Comparison of ENCODE assay signal across 8 cellular contexts in genomic region chr9:136901516-136902258, GRCh38. TPM values are rescaled to one million over a fixed set of nuclear protein-coding genes. Genes with fewer than 3 reads are reported as not detected.
DNase-seq lines count a peak whose midpoint lies in the region; ATAC-seq and TF ChIP-seq lines count a peak whose summit lies in the region.

No MANE protein-coding gene starts in this region.

- peak overlapping the region; percentile 88 for H3K9ac ChIP-seq in PC-3 (ENCODE audit: low read length)

- peak overlapping the region; percentile 91 to 99 (median 97) for H3K27ac Mint-ChIP-seq in CD8-positive, alpha-beta memory T cell

- H3K27me3 ChIP-seq in CD8-positive, alpha-beta memory T cell (ENCODE audit: insufficient read depth, low read length, poor library complexity, severe bottlenecking): no peaks in the 10 kb centered on the region
- no peaks in the 10 kb centered on the region for H3K27me3 ChIP-seq in PC-3 (ENCODE audit: low read length)
- H3K27me3 ChIP-seq in dorsolateral prefrontal cortex: no peaks in the 10 kb centered on the region

- peaks cover 32 to 56% (median 38%) of the 10 kb centered on the region in 3 donors for H3K4me1 Mint-ChIP-seq in CD8-positive, alpha-beta memory T cell

- peaks cover 34% of the 10 kb centered on the region for H3K4me1 ChIP-seq in CD8-positive, alpha-beta memory T cell (ENCODE audit: insufficient read depth, low read length)
- H3K4me1 ChIP-seq in PC-3 (ENCODE audit: insufficient read depth, low read length): peaks cover 31% of the 10 kb centered on the region

- peak overlapping the region; percentile 56 for H3K4me2 ChIP-seq in PC-3 (ENCODE audit: low read length)

- no peaks in the 10 kb centered on the region for H4K20me1 ChIP-seq in PC-3 (ENCODE audit: low read length)

- peak overlapping the region; percentile 77 for H3K27ac ChIP-seq in CD8-positive, alpha-beta memory T cell (ENCODE audit: low read depth, low read length)
- peak overlapping the region; percentile 99 for H3K27ac ChIP-seq in PC-3 (ENCODE audit: low read length)
- H3K27ac ChIP-seq in dorsolateral prefrontal cortex: peak overlapping the region in 26 of 59 donors; percentile 1 to 70 (median 45)

- no peak for TF ChIP-seq CTCF in PC-3 (conservative IDR thresholded peaks at IDR 0.05; ENCODE audit: low read depth, low read length)
- no peak for TF ChIP-seq CTCF in dorsolateral prefrontal cortex (IDR thresholded peaks at IDR 0.05 in 54 of 56, conservative IDR thresholded peaks at IDR 0.05 in 2 of 56; ENCODE audit: low read depth in 1 of 56, partially characterized antibody in 56 of 56)

- no peaks in the 10 kb centered on the region for H3K9me2 ChIP-seq in PC-3 (replicated peaks; ENCODE audit: low read length)

- no peaks in the 10 kb centered on the region for H3K27me3 Mint-ChIP-seq in CD8-positive, alpha-beta memory T cell

- H3K36me3 Mint-ChIP-seq in CD8-positive, alpha-beta memory T cell: peaks cover 0 to 46% (median 2%) of the 10 kb centered on the region in 3 donors

- intact Hi-C loops in PC-3 (cut with micrococcal nuclease): loop anchor here (2.0 to 5.0 kb wide), 2 partner anchors 15 to 126 kb away; partner anchors contain the start of genes ABCA2 and TRAF2
- intact Hi-C loops in dorsolateral prefrontal cortex (cut with DNase I): no loop called here

- peak overlapping the region; percentile 50; the same call in 1 of the 2 replicates for H2AFZ ChIP-seq in PC-3 (ENCODE audit: low read length)

- peak overlapping the region; percentile 39 to 88 (median 75) for H3K4me3 Mint-ChIP-seq in CD8-positive, alpha-beta memory T cell

- no peaks in the 10 kb centered on the region for H3K9me3 Mint-ChIP-seq in CD8-positive, alpha-beta memory T cell

- DNase-seq in CD8-positive, alpha-beta memory T cell: peak; percentile 33 to 79 (median 49)
- DNase-seq in PC-3: peak; percentile 78
- DNase-seq in activated gamma-delta T cell treated with anti-CD3 and anti-CD28 coated beads, Interleukin-2, amount 50 U/mL, for 16 hours (ENCODE audit: low read depth): peak; percentile 64
- peak; percentile 62 for DNase-seq in hepatic stellate cell (ENCODE audit: low spot score)
- peak; percentile 61 to 82 for DNase-seq in stimulated activated CD4-positive, alpha-beta T cell treated with anti-CD3 and anti-CD28 coated beads, Interleukin-4, amount 100 ng/mL, for 48 hours (ENCODE audit: low read depth in 2 of 2)
- no peak for DNase-seq in NCI-H446 treated with DMSO at 0.1 percent for 48 hours (lab: John Stamatoyannopoulos, UW)
- DNase-seq in dorsolateral prefrontal cortex: no peak

- peaks cover 16% of the 10 kb centered on the region for H3K36me3 ChIP-seq in CD8-positive, alpha-beta memory T cell (ENCODE audit: insufficient read depth, low read length)
- peaks cover 5% of the 10 kb centered on the region; the same call in 1 of the 2 replicates for H3K36me3 ChIP-seq in PC-3 (ENCODE audit: low read depth, low read length)

- H3K4me3 ChIP-seq in CD8-positive, alpha-beta memory T cell (ENCODE audit: low read length): peak overlapping the region; percentile 59
- peak overlapping the region; percentile 7; the same call in 1 of the 2 replicates for H3K4me3 ChIP-seq in PC-3 (ENCODE audit: low read length)
- peak overlapping the region in 1 of 59 donors; percentile 4 for H3K4me3 ChIP-seq in dorsolateral prefrontal cortex

- BruUV-seq in PC-3 (replicated peaks; lab: Mats Ljungman, UMichigan): TSS peak; percentile 56

- H3F3A ChIP-seq in PC-3 (ENCODE audit: low read length, unreplicated experiment): peaks cover 4% of the 10 kb centered on the region

- POLR2A ChIA-PET in CD8-positive, alpha-beta memory T cell (lab: Charles Lee): interaction anchor here (0.5 to 1.5 kb wide), 4 partner anchors 15 to 43 kb away, joined by 3 to 10 read pairs (median 4); partner anchors contain the start of genes FBXW5 and TRAF2
- POLR2A ChIA-PET in PC-3 (lab: Charles Lee; ENCODE audit: unreplicated experiment): interaction anchor here (0.6 to 1.3 kb wide), 3 partner anchors 16 to 145 kb away, joined by 3 to 4 read pairs (median 4); partner anchors contain the start of gene TRAF2

- no peaks in the 10 kb centered on the region for H3K9me3 ChIP-seq in CD8-positive, alpha-beta memory T cell (ENCODE audit: low read length)
- no peaks in the 10 kb centered on the region for H3K9me3 ChIP-seq in PC-3 (ENCODE audit: low read length)

- CTCF ChIA-PET in CD8-positive, alpha-beta memory T cell (lab: Charles Lee): interaction anchor here (0.6 to 1.9 kb wide), 6 partner anchors 10 to 133 kb away, joined by 3 to 6 read pairs (median 4); partner anchors contain the start of genes AJM1 and TRAF2
- CTCF ChIA-PET in PC-3 (lab: Charles Lee): interaction anchor here (0.6 to 1.2 kb wide), 4 partner anchors 59 to 812 kb away, joined by 3 to 6 read pairs (median 4); partner anchors contain the start of gene AJM1

- ATAC-seq in GM21786 (IDR thresholded peaks at IDR 0.05; ENCODE audit: unreplicated experiment) (peak; percentile 58), PC-3 (peak; percentile 73)

- H3K79me2 ChIP-seq in PC-3 (ENCODE audit: low read length): peaks cover 6% of the 10 kb centered on the region; the same call in 1 of the 2 replicates

RNA-seq across cellular contexts. Expression of gene TRAF2, which starts 15.4 kb away (rescaled TPM):
- 10 to 100 TPM; 53.2 to 60.5 TPM for total RNA-seq in CD8-positive, alpha-beta memory T cell
- 23.1 TPM for polyA plus RNA-seq in CD8-positive, alpha-beta memory T cell
- total RNA-seq in PC-3 (2014; rRNA removed) (11.5 and 25.4 TPM in 2 replicates), dorsolateral prefrontal cortex (10 to 100 TPM; 11.1 to 47.8 (median 17.7) TPM)

RNA-seq across cellular contexts. Expression of gene EDF1, which starts 35.6 kb away (rescaled TPM):
- total RNA-seq in CD8-positive, alpha-beta memory T cell: 100 to 1,000 TPM; 354 to 356 TPM
- polyA plus RNA-seq in CD8-positive, alpha-beta memory T cell: 476 TPM
- 544 and 562 TPM in 2 replicates for total RNA-seq in PC-3 (2014; rRNA removed)
- total RNA-seq in dorsolateral prefrontal cortex: 100 to 1,000 TPM; 145 to 331 (median 249) TPM

RNA-seq across cellular contexts. Expression of gene FBXW5, which starts 42.9 kb away (rescaled TPM):
- total RNA-seq in CD8-positive, alpha-beta memory T cell: 100 to 1,000 TPM; 104 to 105 TPM
- polyA plus RNA-seq in CD8-positive, alpha-beta memory T cell: 163 TPM
- 138 and 159 TPM in 2 replicates for total RNA-seq in PC-3 (2014; rRNA removed)
- 100 to 1,000 TPM in 22 of 120 experiments, 10 to 100 TPM in 98; 66.7 to 121 (median 89.9) TPM for total RNA-seq in dorsolateral prefrontal cortex

RNA-seq across cellular contexts. Expression of gene C8G, which starts 43.4 kb away (rescaled TPM):
- total RNA-seq in CD8-positive, alpha-beta memory T cell: under 1 TPM in 1 of 2 experiments, not detected in 1; 0.96 TPM
- not detected for polyA plus RNA-seq in CD8-positive, alpha-beta memory T cell
- total RNA-seq in PC-3 (2014; rRNA removed): 0.77 TPM in 1 of 2 replicates, not detected in the other
- total RNA-seq in dorsolateral prefrontal cortex: 1 to 10 TPM in 95 of 120 experiments, under 1 TPM in 1, not detected in 24; 1.00 to 6.0 (median 2.2) TPM

RNA-seq across cellular contexts. Expression of gene MAMDC4, which starts 49.5 kb away (rescaled TPM):
- 10 to 100 TPM; 12.2 to 12.9 TPM for total RNA-seq in CD8-positive, alpha-beta memory T cell
- polyA plus RNA-seq in CD8-positive, alpha-beta memory T cell: not detected
- total RNA-seq in PC-3 (2014; rRNA removed) (3.0 and 5.3 TPM in 2 replicates), dorsolateral prefrontal cortex (10 to 100 TPM in 28 of 120 experiments, 1 to 10 TPM in 92; 2.7 to 18.6 (median 7.0) TPM)

Comparison
In these comparisons a context has a peak if more than half of its experiments do, and no peak if none do; other contexts are left out.
1. DNase-seq: peak in CD8-positive, alpha-beta memory T cell (5 of 5), PC-3 (single experiment), activated gamma-delta T cell treated with anti-CD3 and anti-CD28 coated beads, Interleukin-2, amount 50 U/mL, for 16 hours (single experiment), hepatic stellate cell (single experiment) and stimulated activated CD4-positive, alpha-beta T cell treated with anti-CD3 and anti-CD28 coated beads, Interleukin-4, amount 100 ng/mL, for 48 hours (2 of 2); none in NCI-H446 treated with DMSO at 0.1 percent for 48 hours (single experiment) and dorsolateral prefrontal cortex (0 of 10).